34 cellular contexts compared by ENCODE assay signal in the genomic region with DNA sequence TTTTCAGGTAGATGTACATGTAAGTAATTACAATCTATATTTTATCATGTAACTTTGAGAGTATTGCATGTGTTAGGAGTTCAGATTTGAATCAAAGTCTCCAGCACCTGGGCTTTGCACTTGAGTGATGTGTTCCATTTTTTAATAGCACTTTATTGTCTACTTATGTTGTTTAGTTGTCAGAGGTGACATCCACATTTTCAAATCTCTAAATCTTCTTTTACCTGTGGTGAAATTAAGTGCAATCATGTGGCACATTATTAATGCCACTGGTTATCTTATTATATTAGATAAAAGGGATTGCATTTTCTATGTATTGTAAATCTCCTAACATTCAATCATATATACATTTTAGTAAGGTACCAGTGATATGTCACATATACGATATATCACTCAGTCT.
"Had no signal": no experiment of that assay in that cellular context is flagged by ENCODE, and none has a peak within 500 bp of the region (broad histone marks: within the 10 kb centered on the region; RNA-seq: fewer than 3 reads in every experiment).

No MANE protein-coding gene starts in this region.

- DNase-seq: Karpas-422, Kasumi-1, MG63, MM.1S, MV-4-11, NCI-H1048, NCI-H1092, NCI-H1092 treated with DMSO at 0.1 percent for 48 hours, NCI-H1105, NCI-H1105 treated with DMSO at 0.1 percent for 48 hours, NCI-H1417, NCI-H1417 treated with DMSO at 0.1 percent for 48 hours, NCI-H1436, NCI-H1436 treated with DMSO at 0.1 percent for 48 hours, NCI-H146, NCI-H1694, NCI-H1694 treated with DMSO at 0.1 percent for 48 hours, NCI-H187, NCI-H187 treated with DMSO at 0.1 percent for 48 hours, NCI-H1930, NCI-H2029, NCI-H2029 treated with DMSO at 0.1 percent for 48 hours, NCI-H2081, NCI-H2081 treated with DMSO at 0.1 percent for 48 hours, NCI-H2107, NCI-H2171, NCI-H2171 treated with DMSO at 0.1 percent for 48 hours, NCI-H2227 treated with DMSO at 0.1 percent for 48 hours, NCI-H226, NCI-H345, NCI-H446, NCI-H446 treated with DMSO at 0.1 percent for 48 hours, NCI-H510A had no signal

- H3K9ac ChIP-seq: KMS-11 had no signal

- H3K9me3 ChIP-seq: MG63 had no signal

- H3K27me3 ChIP-seq: MG63 had no signal

- H3K4me2 ChIP-seq: KMS-11 had no signal

- H3K4me3 ChIP-seq: MG63 had no signal

- H3K36me3 ChIP-seq: MG63 had no signal

- H3K27ac ChIP-seq: KMS-11 had no signal
